In genomic region chr2:15938803-15939555, GRCh38 we compare ENCODE assay signal across 10 cellular contexts. TPM values are rescaled to one million over a fixed set of nuclear protein-coding genes. Genes with fewer than 3 reads are reported as not detected.
A peak's percentile ranks its signal among the peaks of the same experiment; 100 is the strongest.
DNase-seq lines count a peak whose midpoint lies in the region; ATAC-seq and TF ChIP-seq lines count a peak whose summit lies in the region.
"Had no signal": no experiment of that assay in that cellular context is flagged by ENCODE, and none has a peak within 500 bp of the region (broad histone marks: within the 10 kb centered on the region; RNA-seq: fewer than 3 reads in every experiment).

No MANE protein-coding gene starts in this region.

- H3K4me1 ChIP-seq in NT2/D1 (ENCODE audit: insufficient read depth, insufficient read length) (no peaks in the 10 kb centered on the region), osteoblast (ENCODE audit: insufficient read depth, low read length) (no peaks in the 10 kb centered on the region), testis (peaks cover 39% of the 10 kb centered on the region)

- no TSS peak for BruUV-seq in Calu3 (replicated peaks; lab: Mats Ljungman, UMichigan)

- H3K4me1 Mint-ChIP-seq in Calu3 (ENCODE audit: low read depth, unreplicated experiment) = peaks cover 15% of the 10 kb centered on the region

- 59 to 71% methylated on average over 8 of the region's 8 CpGs for WGBS in testis, 2 donors

- H3K27me3 ChIP-seq in NT2/D1 (ENCODE audit: insufficient read depth, insufficient read length) (no peaks in the 10 kb centered on the region), osteoblast (ENCODE audit: insufficient read depth, low read length) (peaks cover 43% of the 10 kb centered on the region), testis (no peaks in the 10 kb centered on the region)

- H3K4me2 ChIP-seq in osteoblast (ENCODE audit: insufficient read depth, low read length) = peak overlapping the region; percentile 57

- TF ChIP-seq POLR2A in testis (IDR thresholded peaks at IDR 0.05) = no peak

- no peaks in the 10 kb centered on the region for H3K9me3 ChIP-seq in NT2/D1 (ENCODE audit: insufficient read depth, low read length)
- H3K9me3 ChIP-seq in osteoblast (ENCODE audit: low read depth, low read length) = no peaks in the 10 kb centered on the region
- H3K9me3 ChIP-seq in testis = no peaks in the 10 kb centered on the region

- DNase-seq in Calu3 = no peak
- peak; percentile 98 for DNase-seq in NT2/D1 (ENCODE audit: low read depth, low spot score)
- peak; percentile 62 for DNase-seq in iPS DF 4.7 (ENCODE audit: extremely low read depth, low spot score)
- DNase-seq in osteoblast (ENCODE audit: insufficient read length, low spot score, missing footprints) = peak; percentile 77
- DNase-seq in foreskin fibroblast = no peak
- DNase-seq in activated CD4-positive, CD25-positive, alpha-beta regulatory T cell treated with anti-CD3 and anti-CD28 coated beads, Interleukin-2, amount 50 U/mL, for 72 hours = no peak
- DNase-seq in testis = no peak
- DNase-seq: COR-L47, GOT3 had no signal

- peak overlapping the region; percentile 99 for H3K4me3 Mint-ChIP-seq in Calu3 (ENCODE audit: low read depth, unreplicated experiment)

- peak overlapping the region; percentile 46 for H3K4me3 ChIP-seq in NT2/D1 (ENCODE audit: insufficient read length, low read depth)
- no peak overlapping the region for H3K4me3 ChIP-seq in osteoblast (ENCODE audit: insufficient read depth, low read length)
- no peak overlapping the region for H3K4me3 ChIP-seq in foreskin fibroblast (ENCODE audit: low read depth in 1 of 2, low read length in 2 of 2)
- peak overlapping the region in 1 of 2 donors; percentile 62 for H3K4me3 ChIP-seq in testis

- TF ChIP-seq CTCF in Calu3 (IDR thresholded peaks at IDR 0.05; ENCODE audit: unreplicated experiment) (no peak), osteoblast (IDR thresholded peaks at IDR 0.05; ENCODE audit: extremely low read depth, low read depth, low read length) (no peak), foreskin fibroblast (IDR thresholded peaks at IDR 0.05; ENCODE audit: low read depth, low read length) (no peak), testis (IDR thresholded peaks at IDR 0.05) (no peak)

- H3K27ac ChIP-seq in osteoblast (ENCODE audit: low read depth, low read length) (no peak overlapping the region), testis (no peak overlapping the region)

- no peaks in the 10 kb centered on the region for H4K20me1 ChIP-seq in osteoblast (ENCODE audit: insufficient read depth, low read length)

- H3K79me2 ChIP-seq in osteoblast (ENCODE audit: insufficient read depth, low read length) = no peaks in the 10 kb centered on the region

- H3K36me3 ChIP-seq in NT2/D1 (ENCODE audit: insufficient read depth, insufficient read length, low read length) (peaks cover 21% of the 10 kb centered on the region), osteoblast (ENCODE audit: insufficient read depth, low read length) (no peaks in the 10 kb centered on the region), testis (ENCODE audit: low read depth, missing control alignments) (no peaks in the 10 kb centered on the region)

- H3K27me3 Mint-ChIP-seq in Calu3 (ENCODE audit: unreplicated experiment) = no peaks in the 10 kb centered on the region

- CTCF ChIA-PET in Calu3 (lab: Charles Lee) = interaction anchor here (0.7 to 2.6 kb wide), 14 partner anchors 26 to 670 kb away, joined by 3 to 47 read pairs (median 4); no protein-coding TSS in a partner anchor

- no peak for ATAC-seq in GM19023 (IDR thresholded peaks at IDR 0.05; ENCODE audit: unreplicated experiment)

- H3K27ac Mint-ChIP-seq in Calu3 (ENCODE audit: unreplicated experiment) = no peak overlapping the region

- H3K9me3 Mint-ChIP-seq in Calu3 (ENCODE audit: low read depth, unreplicated experiment) = no peaks in the 10 kb centered on the region

- intact Hi-C loops in Calu3 (cut with micrococcal nuclease; ENCODE audit: unreplicated experiment) = loop anchor here (1.0 kb wide), 2 partner anchors 342 to 548 kb away; no protein-coding TSS in a partner anchor
- intact Hi-C loops in testis (cut with DNase I; ENCODE audit: low total_unique reads) = loop anchor here (10.0 kb wide), 1 partner anchor 666 kb away; no protein-coding TSS in a partner anchor

- no peak overlapping the region for H2AFZ ChIP-seq in osteoblast (ENCODE audit: low read length)

- H3K36me3 Mint-ChIP-seq in Calu3 (ENCODE audit: insufficient read depth, unreplicated experiment) = peaks cover 39% of the 10 kb centered on the region

- H3K9ac ChIP-seq in NT2/D1 (ENCODE audit: insufficient read length, low read depth) = peak overlapping the region; percentile 89

RNA-seq across cellular contexts. Expression of gene MYCN, which starts 1.4 kb away (rescaled TPM):
- 5.5 and 8.7 TPM in 2 replicates for total RNA-seq in Calu3 (2022)
- total RNA-seq in osteoblast = not detected in 2 replicates
- 1 to 10 TPM; 6.9 TPM for total RNA-seq in testis
- polyA plus RNA-seq in testis (ENCODE audit: insufficient read depth, low read depth, low replicate concordance) = 8.1 TPM

Comparison
In these comparisons a context has a peak if more than half of its experiments do, and no peak if none do; other contexts are left out.
1. DNase-seq: peak in NT2/D1 (single experiment), iPS DF 4.7 (single experiment) and osteoblast (single experiment); none in Calu3 (single experiment), foreskin fibroblast (0 of 2), activated CD4-positive, CD25-positive, alpha-beta regulatory T cell treated with anti-CD3 and anti-CD28 coated beads, Interleukin-2, amount 50 U/mL, for 72 hours (single experiment) and testis (single experiment).